ENCODE assay signal across 8 cellular contexts in the genomic region with DNA sequence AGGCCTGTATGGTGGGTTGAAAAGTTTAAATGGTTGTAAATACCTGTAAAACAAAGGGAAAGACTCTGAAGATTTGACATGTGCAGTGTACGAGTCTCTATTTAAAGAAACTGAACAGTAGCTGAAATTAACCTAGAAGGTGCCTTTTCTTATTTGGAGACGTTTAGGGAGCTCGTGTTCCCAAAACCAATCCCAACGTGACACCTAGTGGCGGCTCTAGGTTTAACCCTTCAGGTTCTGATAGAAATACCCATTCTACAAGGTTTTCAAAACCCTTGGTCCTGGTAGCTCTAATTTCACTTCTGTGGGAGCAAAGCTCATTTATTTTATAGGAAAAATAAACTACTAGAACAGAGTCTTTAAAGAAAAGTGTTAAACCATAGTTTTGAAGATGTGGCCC.
DNase-seq lines count a peak whose midpoint lies in the region; ATAC-seq and TF ChIP-seq lines count a peak whose summit lies in the region.

No MANE protein-coding gene starts in this region.

- H3K27me3 ChIP-seq in BE2C (no peaks in the 10 kb centered on the region), sigmoid colon (no peaks in the 10 kb centered on the region)

- 3 to 4% methylated on average over 5 of the region's 5 CpGs for WGBS in sigmoid colon, 2 donors

- H3K4me1 Mint-ChIP-seq in brain (peaks cover 21% of the 10 kb centered on the region), neural crest cell (peaks cover 8% of the 10 kb centered on the region)

- H3K4me1 ChIP-seq in BE2C (no peaks in the 10 kb centered on the region), sigmoid colon (no peaks in the 10 kb centered on the region)

- H3K4me3 ChIP-seq in BE2C (ENCODE audit: low read depth, low read length): no peak overlapping the region
- H3K4me3 ChIP-seq in sigmoid colon: no peak overlapping the region

- H3K4me3 Mint-ChIP-seq in brain (no peak overlapping the region), neural crest cell (no peak overlapping the region)

- peak; percentile 70 for ATAC-seq in GM18868 (IDR thresholded peaks at IDR 0.05; ENCODE audit: unreplicated experiment)

- TF ChIP-seq EP300 in sigmoid colon (IDR thresholded peaks at IDR 0.05): no peak

- TF ChIP-seq POLR2A in sigmoid colon (IDR thresholded peaks at IDR 0.05): no peak

- peaks cover 0 to 5% (median 3%) of the 10 kb centered on the region in 5 experiments for H3K9me3 Mint-ChIP-seq in brain
- H3K9me3 Mint-ChIP-seq in neural crest cell: no peaks in the 10 kb centered on the region

- DNase-seq in BE2C: peak; percentile 41
- peak; percentile 67 for DNase-seq in NCI-H1105 treated with DMSO at 0.1 percent for 48 hours (lab: John Stamatoyannopoulos, UW)
- peak; percentile 65 for DNase-seq in neural crest cell (ENCODE audit: low read depth, low spot score)
- DNase-seq in GF-D8 (lab: John Stamatoyannopoulos, UW): no peak
- DNase-seq in sigmoid colon: no peak
- no peak for DNase-seq in mucosa of gallbladder (ENCODE audit: low spot score)

- no peaks in the 10 kb centered on the region for H3K9me3 ChIP-seq in BE2C
- no peaks in the 10 kb centered on the region for H3K9me3 ChIP-seq in sigmoid colon

- no peak overlapping the region for H3K27ac ChIP-seq in sigmoid colon

- peaks cover 3% of the 10 kb centered on the region for H3K27me3 Mint-ChIP-seq in brain
- H3K27me3 Mint-ChIP-seq in neural crest cell (ENCODE audit: low read depth): no peaks in the 10 kb centered on the region

- TF ChIP-seq CTCF in BE2C (IDR thresholded peaks at IDR 0.05; ENCODE audit: low read depth, low read length) (peak; percentile 56), brain (conservative IDR thresholded peaks at IDR 0.05) (peak; percentile 77 to 90), neural crest cell (conservative IDR thresholded peaks at IDR 0.05) (peak; percentile 80), sigmoid colon (IDR thresholded peaks at IDR 0.05) (no peak)

- H3K27ac Mint-ChIP-seq in brain: peak overlapping the region; percentile 13 to 69 (median 44)
- no peak overlapping the region for H3K27ac Mint-ChIP-seq in neural crest cell (ENCODE audit: unreplicated experiment)

- H3K36me3 Mint-ChIP-seq in brain: no peaks in the 10 kb centered on the region
- peaks cover 2% of the 10 kb centered on the region for H3K36me3 Mint-ChIP-seq in neural crest cell (ENCODE audit: low read depth)

- intact Hi-C loops in sigmoid colon (cut with DNase I): no loop called here

- H3K36me3 ChIP-seq in BE2C (no peaks in the 10 kb centered on the region), sigmoid colon (no peaks in the 10 kb centered on the region)

Comparison
In these comparisons a context has a peak if more than half of its experiments do, and no peak if none do; other contexts are left out.
1. DNase-seq: peak in BE2C (single experiment), NCI-H1105 treated with DMSO at 0.1 percent for 48 hours (single experiment) and neural crest cell (single experiment); none in GF-D8 (single experiment), sigmoid colon (single experiment) and mucosa of gallbladder (single experiment).
2. CTCF ChIP-seq: peak in BE2C (single experiment), brain (2 of 2) and neural crest cell (single experiment); none in sigmoid colon (0 of 4).